In the genomic region with DNA sequence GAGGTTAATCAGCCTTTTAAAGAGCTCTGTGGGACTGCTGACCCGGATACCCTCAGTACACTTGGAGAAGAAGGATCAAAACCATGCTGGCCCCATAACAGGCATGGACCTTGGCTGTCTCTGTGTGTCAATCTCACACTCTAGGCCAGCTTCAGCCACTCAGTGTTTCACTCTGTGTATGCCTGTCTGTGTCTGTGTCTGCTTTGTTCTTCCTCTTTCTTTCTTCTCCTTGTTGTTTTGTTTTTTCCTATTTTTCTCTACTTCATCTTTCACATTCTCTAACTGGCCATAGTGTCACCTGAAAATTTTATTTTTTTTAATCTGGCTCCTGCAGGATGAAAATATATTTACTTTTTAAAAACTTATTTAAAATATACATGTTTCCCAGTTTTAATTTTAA, we compare ENCODE assay signal across 2 cellular contexts.
TF ChIP-seq lines count a peak whose summit lies in the region.

No MANE protein-coding gene starts in this region.

TF ChIP-seq in IMR-90, 13 proteins besides CTCF, POLR2A, EP300 and RAD21:
- TF ChIP-seq BHLHE40 (IDR thresholded peaks at IDR 0.05; ENCODE audit: low read depth, low read length) (no peak), MAFK (IDR thresholded peaks at IDR 0.05; ENCODE audit: low read depth, low read length) (no peak), MAZ (IDR thresholded peaks at IDR 0.05; ENCODE audit: borderline replicate concordance, low read depth, low read length) (no peak), NFE2L2 (IDR thresholded peaks at IDR 0.05; ENCODE audit: low read depth, low read length) (no peak), FOS (IDR thresholded peaks at IDR 0.05; ENCODE audit: low read depth, low read length) (no peak), SMC3 (IDR thresholded peaks at IDR 0.05; ENCODE audit: low read depth, low read length) (no peak), MXI1 (IDR thresholded peaks at IDR 0.05; ENCODE audit: borderline replicate concordance, low read depth, low read length) (no peak), CEBPB (IDR thresholded peaks at IDR 0.05; ENCODE audit: low read depth, low read length) (no peak), RFX5 (IDR thresholded peaks at IDR 0.05; ENCODE audit: low read depth, low read length) (no peak), CHD1 (IDR thresholded peaks at IDR 0.05; ENCODE audit: low read depth, low read length) (no peak), RCOR1 (IDR thresholded peaks at IDR 0.05; ENCODE audit: insufficient replicate concordance, low read length) (no peak)
- TF ChIP-seq, protein P1, sequence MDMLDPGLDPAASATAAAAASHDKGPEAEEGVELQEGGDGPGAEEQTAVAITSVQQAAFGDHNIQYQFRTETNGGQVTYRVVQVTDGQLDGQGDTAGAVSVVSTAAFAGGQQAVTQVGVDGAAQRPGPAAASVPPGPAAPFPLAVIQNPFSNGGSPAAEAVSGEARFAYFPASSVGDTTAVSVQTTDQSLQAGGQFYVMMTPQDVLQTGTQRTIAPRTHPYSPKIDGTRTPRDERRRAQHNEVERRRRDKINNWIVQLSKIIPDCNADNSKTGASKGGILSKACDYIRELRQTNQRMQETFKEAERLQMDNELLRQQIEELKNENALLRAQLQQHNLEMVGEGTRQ (IDR thresholded peaks at IDR 0.05; ENCODE audit: low read depth, low read length): no peak
- TF ChIP-seq, protein P2, sequence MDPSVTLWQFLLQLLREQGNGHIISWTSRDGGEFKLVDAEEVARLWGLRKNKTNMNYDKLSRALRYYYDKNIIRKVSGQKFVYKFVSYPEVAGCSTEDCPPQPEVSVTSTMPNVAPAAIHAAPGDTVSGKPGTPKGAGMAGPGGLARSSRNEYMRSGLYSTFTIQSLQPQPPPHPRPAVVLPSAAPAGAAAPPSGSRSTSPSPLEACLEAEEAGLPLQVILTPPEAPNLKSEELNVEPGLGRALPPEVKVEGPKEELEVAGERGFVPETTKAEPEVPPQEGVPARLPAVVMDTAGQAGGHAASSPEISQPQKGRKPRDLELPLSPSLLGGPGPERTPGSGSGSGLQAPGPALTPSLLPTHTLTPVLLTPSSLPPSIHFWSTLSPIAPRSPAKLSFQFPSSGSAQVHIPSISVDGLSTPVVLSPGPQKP (IDR thresholded peaks at IDR 0.05; ENCODE audit: borderline replicate concordance, low read depth, low read length): no peak

TF ChIP-seq in HepG2, 621 proteins besides CTCF, POLR2A, EP300 and RAD21:
- TF ChIP-seq, protein P3, sequence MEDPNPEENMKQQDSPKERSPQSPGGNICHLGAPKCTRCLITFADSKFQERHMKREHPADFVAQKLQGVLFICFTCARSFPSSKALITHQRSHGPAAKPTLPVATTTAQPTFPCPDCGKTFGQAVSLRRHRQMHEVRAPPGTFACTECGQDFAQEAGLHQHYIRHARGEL (CRISPR knock-in tag; IDR thresholded peaks at IDR 0.05): no peak
- no peak for TF ChIP-seq ZNF143 (CRISPR knock-in tag; IDR thresholded peaks at IDR 0.05)
- TF ChIP-seq ZNF337 (CRISPR knock-in tag; IDR thresholded peaks at IDR 0.05; ENCODE audit: borderline replicate concordance, low read depth): no peak
- no peak for TF ChIP-seq PHF21A (CRISPR knock-in tag; IDR thresholded peaks at IDR 0.05)
- TF ChIP-seq ZFP36L1 (CRISPR knock-in tag; IDR thresholded peaks at IDR 0.05): no peak
- TF ChIP-seq, protein P4, sequence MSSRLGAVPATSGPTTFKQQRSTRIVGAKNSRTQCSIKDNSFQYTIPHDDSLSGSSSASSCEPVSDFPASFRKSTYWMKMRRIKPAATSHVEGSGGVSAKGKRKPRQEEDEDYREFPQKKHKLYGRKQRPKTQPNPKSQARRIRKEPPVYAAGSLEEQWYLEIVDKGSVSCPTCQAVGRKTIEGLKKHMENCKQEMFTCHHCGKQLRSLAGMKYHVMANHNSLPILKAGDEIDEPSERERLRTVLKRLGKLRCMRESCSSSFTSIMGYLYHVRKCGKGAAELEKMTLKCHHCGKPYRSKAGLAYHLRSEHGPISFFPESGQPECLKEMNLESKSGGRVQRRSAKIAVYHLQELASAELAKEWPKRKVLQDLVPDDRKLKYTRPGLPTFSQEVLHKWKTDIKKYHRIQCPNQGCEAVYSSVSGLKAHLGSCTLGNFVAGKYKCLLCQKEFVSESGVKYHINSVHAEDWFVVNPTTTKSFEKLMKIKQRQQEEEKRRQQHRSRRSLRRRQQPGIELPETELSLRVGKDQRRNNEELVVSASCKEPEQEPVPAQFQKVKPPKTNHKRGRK (CRISPR knock-in tag; IDR thresholded peaks at IDR 0.05): no peak
- no peak for TF ChIP-seq TARDBP (CRISPR knock-in tag; IDR thresholded peaks at IDR 0.05)
- TF ChIP-seq ZKSCAN8 (CRISPR knock-in tag; IDR thresholded peaks at IDR 0.05; ENCODE audit: borderline replicate concordance): no peak
- no peak for TF ChIP-seq RFX5 (IDR thresholded peaks at IDR 0.05; ENCODE audit: low read depth, low read length)
- no peak for TF ChIP-seq KLF15 (CRISPR knock-in tag; IDR thresholded peaks at IDR 0.05; ENCODE audit: borderline replicate concordance)
- TF ChIP-seq ZNF607 (CRISPR knock-in tag; IDR thresholded peaks at IDR 0.05; ENCODE audit: borderline replicate concordance): no peak
- no peak for TF ChIP-seq GABPB1 (CRISPR knock-in tag; IDR thresholded peaks at IDR 0.05)
- TF ChIP-seq POLR2AphosphoS5 (IDR thresholded peaks at IDR 0.05; ENCODE audit: low read depth, low read length): no peak
- TF ChIP-seq MEIS1 (CRISPR knock-in tag; IDR thresholded peaks at IDR 0.05; ENCODE audit: borderline replicate concordance): no peak
- TF ChIP-seq TBX3 (IDR thresholded peaks at IDR 0.05; ENCODE audit: borderline replicate concordance): no peak
- TF ChIP-seq FLYWCH1 (CRISPR knock-in tag; IDR thresholded peaks at IDR 0.05): no peak
- no peak for TF ChIP-seq DPF2 (CRISPR knock-in tag; IDR thresholded peaks at IDR 0.05; ENCODE audit: borderline replicate concordance, low read depth)
- TF ChIP-seq MYC (CRISPR knock-in tag; IDR thresholded peaks at IDR 0.05; ENCODE audit: borderline replicate concordance): no peak
- TF ChIP-seq, protein P5, sequence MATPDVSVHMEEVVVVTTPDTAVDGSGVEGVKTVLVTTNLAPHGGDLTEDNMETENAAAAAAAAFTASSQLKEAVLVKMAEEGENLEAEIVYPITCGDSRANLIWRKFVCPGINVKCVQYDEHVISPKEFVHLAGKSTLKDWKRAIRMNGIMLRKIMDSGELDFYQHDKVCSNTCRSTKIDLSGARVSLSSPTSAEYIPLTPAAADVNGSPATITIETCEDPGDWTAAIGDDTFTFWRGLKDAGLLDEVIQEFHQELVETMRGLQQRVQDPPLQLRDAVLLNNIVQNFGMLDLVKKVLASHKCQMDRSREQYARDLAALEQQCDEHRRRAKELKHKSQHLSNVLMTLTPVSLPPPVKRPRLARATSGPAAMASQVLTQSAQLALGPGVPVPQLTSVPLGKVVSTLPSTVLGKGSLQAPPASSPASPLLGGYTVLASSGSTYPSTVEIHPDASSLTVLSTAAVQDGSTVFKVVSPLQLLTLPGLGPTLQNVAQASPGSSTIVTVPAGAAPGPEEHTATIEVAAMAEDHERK (CRISPR knock-in tag; IDR thresholded peaks at IDR 0.05; ENCODE audit: low read depth): no peak
